Comparison of ENCODE assay signal across 7 cellular contexts in genomic region chr3:112973325-112974177, GRCh38. TPM values are rescaled to one million over a fixed set of nuclear protein-coding genes. Genes with fewer than 3 reads are reported as not detected.
DNase-seq lines count a peak whose midpoint lies in the region; ATAC-seq, FAIRE-seq and TF ChIP-seq lines count a peak whose summit lies in the region.

No MANE protein-coding gene starts in this region.

- H3K27ac Mint-ChIP-seq in T-helper 1 cell treated with Interleukin-12 subunit alpha and Interleukin-12 subunit beta and Interleukin-4 antibody, amounts not matched to agents 30 μg/mL and 1 μg/mL, for 36 hours, result peak overlapping the region; percentile 79

- ATAC-seq in HG02885 (IDR thresholded peaks at IDR 0.05; ENCODE audit: poor library complexity, unreplicated experiment), result peak; percentile 89
- ATAC-seq in left lung, result peak; percentile 36

- no peak for DNase-seq in GM19239 (ENCODE audit: insufficient read length, low spot score)
- no peak for DNase-seq in left lung
- no peak for DNase-seq in SHP77 treated with DMSO at 0.1 percent for 48 hours (lab: John Stamatoyannopoulos, UW)
- DNase-seq in NCI-H187 treated with DMSO at 0.1 percent for 48 hours (lab: John Stamatoyannopoulos, UW), result no peak
- DNase-seq in DMS114 treated with DMSO at 0.1 percent for 48 hours (lab: John Stamatoyannopoulos, UW; ENCODE audit: unreplicated experiment), result no peak

- intact Hi-C loops in left lung (cut with DNase I), result no loop called here

- H3K36me3 ChIP-seq in left lung, result no peaks in the 10 kb centered on the region

- H3K4me3 Mint-ChIP-seq in T-helper 1 cell treated with Interleukin-12 subunit alpha and Interleukin-12 subunit beta and Interleukin-4 antibody, amounts not matched to agents 30 μg/mL and 1 μg/mL, for 36 hours, result peak overlapping the region; percentile 92

- H3K4me3 ChIP-seq in left lung, result peak overlapping the region in 1 of 2 donors; percentile 17

- no peaks in the 10 kb centered on the region for H3K27me3 ChIP-seq in left lung

- H3K9me3 Mint-ChIP-seq in T-helper 1 cell treated with Interleukin-12 subunit alpha and Interleukin-12 subunit beta and Interleukin-4 antibody, amounts not matched to agents 30 μg/mL and 1 μg/mL, for 36 hours, result no peaks in the 10 kb centered on the region

- H3K9me3 ChIP-seq in left lung, result no peaks in the 10 kb centered on the region

- peak; percentile 97 for FAIRE-seq in GM19239 (lab: Jason Lieb, UNC)

- peaks cover 58% of the 10 kb centered on the region for H3K4me1 Mint-ChIP-seq in T-helper 1 cell treated with Interleukin-12 subunit alpha and Interleukin-12 subunit beta and Interleukin-4 antibody, amounts not matched to agents 30 μg/mL and 1 μg/mL, for 36 hours (ENCODE audit: low read depth)

- peaks cover 8% of the 10 kb centered on the region for H3K36me3 Mint-ChIP-seq in T-helper 1 cell treated with Interleukin-12 subunit alpha and Interleukin-12 subunit beta and Interleukin-4 antibody, amounts not matched to agents 30 μg/mL and 1 μg/mL, for 36 hours (ENCODE audit: low read depth)

- H3K27ac ChIP-seq in left lung, result peak overlapping the region in 1 of 2 donors; percentile 79

- TF ChIP-seq CTCF in left lung (IDR thresholded peaks at IDR 0.05), result no peak

- H3K27me3 Mint-ChIP-seq in T-helper 1 cell treated with Interleukin-12 subunit alpha and Interleukin-12 subunit beta and Interleukin-4 antibody, amounts not matched to agents 30 μg/mL and 1 μg/mL, for 36 hours (ENCODE audit: low read depth), result no peaks in the 10 kb centered on the region

- peaks cover 0 to 53% of the 10 kb centered on the region in 2 donors for H3K4me1 ChIP-seq in left lung

RNA-seq across cellular contexts. Expression of gene CD200R1, which starts 1.4 kb away (rescaled TPM):
- total RNA-seq in left lung, result 1 to 10 TPM; 1.2 to 2.7 TPM

RNA-seq across cellular contexts. Expression of gene GTPBP8, which starts 17.2 kb away (rescaled TPM):
- 10 to 100 TPM; 14.7 to 16.8 TPM for total RNA-seq in left lung
